12 cellular contexts compared by ENCODE assay signal in genomic region chr11:17267576-17267975, GRCh38. TPM values are rescaled to one million over a fixed set of nuclear protein-coding genes. Genes with fewer than 3 reads are reported as not detected.
A peak's percentile ranks its signal among the peaks of the same experiment; 100 is the strongest.
DNase-seq lines count a peak whose midpoint lies in the region; ATAC-seq, FAIRE-seq and TF ChIP-seq lines count a peak whose summit lies in the region.
"Had no signal": no experiment of that assay in that cellular context is flagged by ENCODE, and none has a peak within 500 bp of the region (broad histone marks: within the 10 kb centered on the region; RNA-seq: fewer than 3 reads in every experiment).

No MANE protein-coding gene starts in this region.

- peak; percentile 36 for DNase-seq in AG20443 (ENCODE audit: low spot score)
- DNase-seq in HCT116 (ENCODE audit: low read depth, low spot score), result peak; percentile 99
- peak; percentile 90 for DNase-seq in SW480 (ENCODE audit: low spot score)
- peak; percentile 72 for DNase-seq in iris pigment epithelial cell (ENCODE audit: low read depth)
- DNase-seq in NCI-H69 (lab: John Stamatoyannopoulos, UW), result no peak
- no peak for DNase-seq in neuronal stem cell (ENCODE audit: low spot score)
- no peak for DNase-seq in HepG2 (ENCODE audit: low spot score)
- DNase-seq: gastrocnemius medialis, NCI-H1930 had no signal

- intact Hi-C loops in HCT116 (cut with micrococcal nuclease), result no loop called here
- intact Hi-C loops in HepG2 (cut with micrococcal nuclease; ENCODE audit: unreplicated experiment), result no loop called here

- H3K9me2 ChIP-seq in HCT116 (ENCODE audit: insufficient read depth), result no peaks in the 10 kb centered on the region

- peak overlapping the region; percentile 18; the same call in 1 of the 2 replicates for H3K9ac ChIP-seq in HCT116 (ENCODE audit: low read length)
- H3K9ac ChIP-seq in neuronal stem cell (ENCODE audit: low read depth, low read length, poor library complexity), result no peak overlapping the region
- no peak overlapping the region for H3K9ac ChIP-seq in HepG2 (ENCODE audit: insufficient read depth, low read depth, low read length)

- no peak overlapping the region for H2BK120ac ChIP-seq in neuronal stem cell (ENCODE audit: low read depth, low read length)

- H3K18ac ChIP-seq in neuronal stem cell (ENCODE audit: low read length), result no peak overlapping the region

- no peak overlapping the region for H4K8ac ChIP-seq in neuronal stem cell (ENCODE audit: low read depth, low read length)

- H3K4me2 ChIP-seq in HCT116 (ENCODE audit: low read length) (peak overlapping the region; percentile 72), neuronal stem cell (ENCODE audit: insufficient read depth, low read length, poor library complexity, severe bottlenecking) (no peak overlapping the region), HepG2 (ENCODE audit: low read depth, low read length) (no peak overlapping the region)

- H2BK5ac ChIP-seq in neuronal stem cell (ENCODE audit: low read length), result no peak overlapping the region

- peak overlapping the region; percentile 76 for H2AFZ ChIP-seq in HCT116 (ENCODE audit: low read depth, low read length, poor library complexity, severe bottlenecking)
- H2AFZ ChIP-seq in neuronal stem cell (ENCODE audit: low read length), result no peak overlapping the region
- no peak overlapping the region for H2AFZ ChIP-seq in HepG2 (ENCODE audit: low read length)

- TF ChIP-seq RAD21 in HCT116 (IDR thresholded peaks at IDR 0.05; ENCODE audit: low read depth), result peak; percentile 57
- TF ChIP-seq RAD21 in HepG2 (CRISPR knock-in tag; IDR thresholded peaks at IDR 0.05), result no peak

- no peak overlapping the region for H3K4ac ChIP-seq in neuronal stem cell (ENCODE audit: low read length)

- H3K4me3 ChIP-seq in HCT116 (replicated peaks in 1 of 2; ENCODE audit: low read depth in 1 of 2, low read length in 2 of 2) (peak overlapping the region in 1 of 2 experiments; percentile 27; a peak in 2 of 4 replicates), neuronal stem cell (ENCODE audit: low read length in 2 of 2) (no peak overlapping the region), HepG2 (replicated peaks in 1 of 3; ENCODE audit: insufficient read depth in 1 of 3, low read depth in 2 of 3, low read length in 3 of 3) (no peak overlapping the region)
- H3K4me3 ChIP-seq: gastrocnemius medialis, SJSA1 had no signal

- CTCF ChIA-PET in HCT116 (lab: Charles Lee) (interaction anchor here (1.6 kb wide), 1 partner anchor 9 kb away, joined by 6 read pairs; the partner anchor contains the start of gene NUCB2), HepG2 (lab: Yijun Ruan, JAX; ENCODE audit: low intra/inter-chr PET ratio, low total read pairs) (no interaction called here)

- H4K91ac ChIP-seq in neuronal stem cell (ENCODE audit: low read depth, low read length, poor library complexity), result no peak overlapping the region

- H3K27me3 ChIP-seq in HCT116 (ENCODE audit: insufficient read depth, low read length) (no peaks in the 10 kb centered on the region), neuronal stem cell (ENCODE audit: control insufficient read depth in 3 of 3, insufficient read depth in 3 of 3, low read depth in 1 of 3, low read length in 3 of 3) (peaks cover 0 to 2% (median 0%) of the 10 kb centered on the region in 3 experiments), HepG2 (ENCODE audit: control insufficient read depth in 1 of 2, insufficient read depth in 2 of 2, low read length in 2 of 2) (no peaks in the 10 kb centered on the region)
- H3K27me3 ChIP-seq: gastrocnemius medialis, SJSA1 had no signal

- no peak overlapping the region for H2BK15ac ChIP-seq in neuronal stem cell (ENCODE audit: low read length)

- TF ChIP-seq EP300 in HepG2 (IDR thresholded peaks at IDR 0.05; ENCODE audit: low read depth in 2 of 2, low read length in 2 of 2), result no peak
- TF ChIP-seq EP300 in HepG2 (CRISPR knock-in tag; IDR thresholded peaks at IDR 0.05; ENCODE audit: borderline replicate concordance), result no peak

- H3K14ac ChIP-seq in neuronal stem cell (ENCODE audit: low read length), result no peak overlapping the region

- no peaks in the 10 kb centered on the region for H3K9me3 ChIP-seq in HCT116 (ENCODE audit: control insufficient read depth in 1 of 2, insufficient read depth in 1 of 2, low read depth in 1 of 2, low read length in 2 of 2)
- no peaks in the 10 kb centered on the region for H3K9me3 ChIP-seq in neuronal stem cell (replicated peaks in 1 of 2; ENCODE audit: control insufficient read depth in 2 of 2, insufficient read depth in 1 of 2, low read depth in 1 of 2, low read length in 2 of 2)
- no peaks in the 10 kb centered on the region for H3K9me3 ChIP-seq in HepG2 (ENCODE audit: low read length)
- H3K9me3 ChIP-seq: gastrocnemius medialis, SJSA1 had no signal

- H3K23ac ChIP-seq in neuronal stem cell (ENCODE audit: low read depth, low read length, poor library complexity), result no peak overlapping the region

- TF ChIP-seq POLR2A in HCT116 (IDR thresholded peaks at IDR 0.05; ENCODE audit: borderline replicate concordance, extremely low read depth, insufficient read depth, insufficient read length) (no peak), HepG2 (IDR thresholded peaks at IDR 0.05; ENCODE audit: insufficient read depth in 1 of 2, low read depth in 2 of 2, low read length in 2 of 2) (no peak)

- POLR2A ChIA-PET in HCT116 (lab: Charles Lee) (interaction anchor here (0.7 to 2.0 kb wide), 4 partner anchors 8 to 1127 kb away, joined by 3 to 15 read pairs (median 3); partner anchors contain the start of genes LDHA, NUCB2 and RPS13), HepG2 (lab: Yijun Ruan, JAX) (no interaction called here)

- TF ChIP-seq CTCF in HCT116 (IDR thresholded peaks at IDR 0.05 in 2 of 3, conservative IDR thresholded peaks at IDR 0.05 in 1 of 3; ENCODE audit: borderline replicate concordance in 1 of 3, insufficient read depth in 1 of 3, low read depth in 2 of 3, low read length in 2 of 3) (peak in 2 of 3 experiments; percentile 20 to 28; a peak in 2 of 6 replicates), HepG2 (CRISPR knock-in tag; IDR thresholded peaks at IDR 0.05) (no peak)

- no peak for FAIRE-seq in HepG2 (lab: Jason Lieb, UNC)
- FAIRE-seq: D721Med had no signal

- in situ Hi-C loops in HepG2 (cut with HindIII; ENCODE audit: extremely low pct_ligation_motif_present, low pct_unique_long_range_greater_than_20kb), result loop anchor here (25.0 kb wide), 1 partner anchor 155 kb away; no protein-coding TSS in a partner anchor

- H3K79me1 ChIP-seq in neuronal stem cell (ENCODE audit: low read depth, low read length), result no peaks in the 10 kb centered on the region

- H3K4me1 ChIP-seq in HCT116 (ENCODE audit: control insufficient read depth in 1 of 2, insufficient read depth in 2 of 2, low read length in 2 of 2) (peaks cover 12 to 34% of the 10 kb centered on the region in 2 experiments), neuronal stem cell (ENCODE audit: control insufficient read depth in 2 of 2, insufficient read depth in 1 of 2, low read depth in 1 of 2, low read length in 2 of 2) (no peaks in the 10 kb centered on the region), HepG2 (ENCODE audit: insufficient read depth, low read length) (0 out of 2 replicates have a peak, but pooled peaks cover under 1% of the 10 kb centered on the region)
- H3K4me1 ChIP-seq: gastrocnemius medialis, SJSA1 had no signal

- H3K27ac ChIP-seq in HCT116 (ENCODE audit: low read depth, low read length) (peak overlapping the region; percentile 36; the same call in 1 of the 2 replicates), neuronal stem cell (replicated peaks; ENCODE audit: low read length) (no peak overlapping the region), HepG2 (ENCODE audit: extremely low read length, insufficient read depth, low read length) (no peak overlapping the region)
- H3K27ac ChIP-seq: gastrocnemius medialis, SJSA1 had no signal

- RAD21 ChIA-PET in HCT116 (lab: Charles Lee; ENCODE audit: low non-redundant PET in 1 of 2, low total read pairs in 2 of 2, uncharacterized antibody in 2 of 2, unreplicated experiment in 2 of 2), result interaction anchor here in 1 of 2 experiments (1.5 kb wide), 1 partner anchor 37 kb away, joined by 3 read pairs; no protein-coding TSS in a partner anchor

- H2BK12ac ChIP-seq in neuronal stem cell (ENCODE audit: low read length), result no peak overlapping the region

- H3K36me3 ChIP-seq in HCT116 (ENCODE audit: control insufficient read depth in 1 of 2, insufficient read depth in 2 of 2, low read length in 2 of 2) (no peaks in the 10 kb centered on the region), neuronal stem cell (replicated peaks in 1 of 2; ENCODE audit: control insufficient read depth in 2 of 2, insufficient read depth in 2 of 2, low read length in 2 of 2) (no peaks in the 10 kb centered on the region), HepG2 (replicated peaks in 1 of 2; ENCODE audit: control insufficient read depth in 1 of 2, insufficient read depth in 2 of 2, low read length in 2 of 2) (no peaks in the 10 kb centered on the region)
- H3K36me3 ChIP-seq: gastrocnemius medialis, SJSA1 had no signal

- no peak overlapping the region for H2AK5ac ChIP-seq in neuronal stem cell (ENCODE audit: low read depth, low read length)

- H3K79me2 ChIP-seq in HCT116 (ENCODE audit: insufficient read depth, low read length) (no peaks in the 10 kb centered on the region), HepG2 (ENCODE audit: insufficient read depth, low read length) (no peaks in the 10 kb centered on the region)

- WGBS in neuronal stem cell (ENCODE audit: extremely low coverage in 2 of 2, insufficient read length in 2 of 2, insufficient replicate concordance in 1 of 2), 2 donors, result no CpG with 5 or more reads among the region's 5 CpGs
- WGBS in HepG2 (ENCODE audit: low lambda C conversion rate), result 79% methylated on average over 5 of the region's 5 CpGs

- BruUV-seq in HCT116 (replicated peaks; lab: Mats Ljungman, UMichigan), result no TSS peak
- BruUV-seq in HepG2 (replicated peaks; lab: Mats Ljungman, UMichigan), result no TSS peak

- H4K20me1 ChIP-seq in HCT116 (ENCODE audit: insufficient read depth), result no peaks in the 10 kb centered on the region
- H4K20me1 ChIP-seq in HepG2 (ENCODE audit: insufficient read depth, low read length), result no peaks in the 10 kb centered on the region

- ATAC-seq in HCT116 (peak; percentile 93), HepG2 (no peak), GM21447 (IDR thresholded peaks at IDR 0.05; ENCODE audit: unreplicated experiment) (no peak)
- ATAC-seq: gastrocnemius medialis had no signal

RNA-seq across cellular contexts. Expression of gene NUCB2, which starts 9.0 kb away (rescaled TPM):
- total RNA-seq in HCT116 (2021; ENCODE audit: unreplicated experiment) (40.6 TPM), HepG2 (2016; rRNA removed; fragmentation: Illumina TruSeq; extraction: Trizol) (51.7 and 82.4 TPM in 2 replicates)
- polyA plus RNA-seq in HCT116 (2012), result 23.4 TPM in 2 replicates
- polyA plus RNA-seq in neuronal stem cell (2013, experiment 1 of 2), result 92.6 TPM
- polyA plus RNA-seq in neuronal stem cell (2013, experiment 2 of 2), result 91.6 TPM
- 12.8 and 18.2 TPM in 2 replicates for total RNA-seq in HepG2 (2016; cell fraction: cytosol; rRNA removed; fragmentation: Illumina TruSeq; extraction: Trizol; ENCODE audit: low read depth)
- 53.2 and 84.3 TPM in 2 replicates for total RNA-seq in HepG2 (2016; cell fraction: insoluble cytoplasmic fraction; rRNA removed; fragmentation: Illumina TruSeq; extraction: Trizol)
- 22.0 and 25.9 TPM in 2 replicates for total RNA-seq in HepG2 (2016; cell fraction: membrane; rRNA removed; fragmentation: Illumina TruSeq; extraction: Trizol)
- total RNA-seq in HepG2 (2016; cell fraction: nucleus; rRNA removed; fragmentation: Illumina TruSeq; extraction: Trizol), result 61.4 and 67.1 TPM in 2 replicates
- polyA plus RNA-seq in HepG2 (2011; rRNA removed), result 28.1 and 54.2 TPM in 2 replicates
- 16.3 and 21.6 TPM in 2 replicates for polyA plus RNA-seq in HepG2 (2011; cell fraction: cytosol; rRNA removed)
- polyA plus RNA-seq in HepG2 (2011; cell fraction: nucleus; rRNA removed), result 5.9 and 6.4 TPM in 2 replicates
- polyA plus RNA-seq in HepG2 (2012), result 41.1 and 53.2 TPM in 2 replicates
- 15.9 and 16.0 TPM in 2 replicates for polyA plus RNA-seq in HepG2 (2016; cell fraction: cytosol; fragmentation: Illumina TruSeq; extraction: Trizol; ENCODE audit: low read depth)
- 52.8 and 57.8 TPM in 2 replicates for polyA plus RNA-seq in HepG2 (2016; cell fraction: insoluble cytoplasmic fraction; fragmentation: Illumina TruSeq; extraction: Trizol; ENCODE audit: low read depth)
- 14.5 and 18.2 TPM in 2 replicates for polyA plus RNA-seq in HepG2 (2016; cell fraction: membrane; fragmentation: Illumina TruSeq; extraction: Trizol; ENCODE audit: low read depth)
- polyA plus RNA-seq in HepG2 (2016; cell fraction: nucleus; fragmentation: Illumina TruSeq; extraction: Trizol; ENCODE audit: insufficient read depth, low read depth), result 83.7 and 90.3 TPM in 2 replicates
- polyA minus RNA-seq in HepG2 (2011; rRNA and poly(A)+ RNA removed; ENCODE audit: low replicate concordance), result 10.2 and 12.9 TPM in 2 replicates
- 21.3 and 25.6 TPM in 2 replicates for polyA minus RNA-seq in HepG2 (2011; cell fraction: cytosol; rRNA and poly(A)+ RNA removed)
- polyA minus RNA-seq in HepG2 (2011; cell fraction: nucleus; rRNA and poly(A)+ RNA removed), result 18.9 and 21.6 TPM in 2 replicates

RNA-seq across cellular contexts. Expression of gene PIK3C2A, which starts 59.8 kb away (rescaled TPM):
- 51.6 TPM for total RNA-seq in HCT116 (2021; ENCODE audit: unreplicated experiment)
- polyA plus RNA-seq in HCT116 (2012), result 7.7 and 7.9 TPM in 2 replicates
- 31.2 TPM for polyA plus RNA-seq in neuronal stem cell (2013, experiment 1 of 2)
- polyA plus RNA-seq in neuronal stem cell (2013, experiment 2 of 2), result 32.8 TPM
- 49.9 and 117 TPM in 2 replicates for total RNA-seq in HepG2 (2016; rRNA removed; fragmentation: Illumina TruSeq; extraction: Trizol)
- 14.2 and 20.8 TPM in 2 replicates for total RNA-seq in HepG2 (2016; cell fraction: cytosol; rRNA removed; fragmentation: Illumina TruSeq; extraction: Trizol; ENCODE audit: low read depth)
- total RNA-seq in HepG2 (2016; cell fraction: insoluble cytoplasmic fraction; rRNA removed; fragmentation: Illumina TruSeq; extraction: Trizol), result 44.6 and 112 TPM in 2 replicates
- 33.1 and 34.1 TPM in 2 replicates for total RNA-seq in HepG2 (2016; cell fraction: membrane; rRNA removed; fragmentation: Illumina TruSeq; extraction: Trizol)
- 62.5 and 71.3 TPM in 2 replicates for total RNA-seq in HepG2 (2016; cell fraction: nucleus; rRNA removed; fragmentation: Illumina TruSeq; extraction: Trizol)
- polyA plus RNA-seq in HepG2 (2011; rRNA removed), result 21.0 and 27.5 TPM in 2 replicates
- 8.7 and 15.7 TPM in 2 replicates for polyA plus RNA-seq in HepG2 (2011; cell fraction: cytosol; rRNA removed)
- 20.6 and 32.7 TPM in 2 replicates for polyA plus RNA-seq in HepG2 (2011; cell fraction: nucleus; rRNA removed)
- polyA plus RNA-seq in HepG2 (2012), result 24.1 and 25.2 TPM in 2 replicates
- 0.94 and 1.3 TPM in 2 replicates for polyA plus RNA-seq in HepG2 (2016; cell fraction: cytosol; fragmentation: Illumina TruSeq; extraction: Trizol; ENCODE audit: low read depth)
- polyA plus RNA-seq in HepG2 (2016; cell fraction: insoluble cytoplasmic fraction; fragmentation: Illumina TruSeq; extraction: Trizol; ENCODE audit: low read depth), result 34.8 and 40.4 TPM in 2 replicates
- 2.3 and 3.5 TPM in 2 replicates for polyA plus RNA-seq in HepG2 (2016; cell fraction: membrane; fragmentation: Illumina TruSeq; extraction: Trizol; ENCODE audit: low read depth)
- 36.1 and 36.9 TPM in 2 replicates for polyA plus RNA-seq in HepG2 (2016; cell fraction: nucleus; fragmentation: Illumina TruSeq; extraction: Trizol; ENCODE audit: insufficient read depth, low read depth)
- 12.0 and 20.1 TPM in 2 replicates for polyA minus RNA-seq in HepG2 (2011; rRNA and poly(A)+ RNA removed; ENCODE audit: low replicate concordance)
- polyA minus RNA-seq in HepG2 (2011; cell fraction: cytosol; rRNA and poly(A)+ RNA removed), result 33.6 and 37.3 TPM in 2 replicates
- polyA minus RNA-seq in HepG2 (2011; cell fraction: nucleus; rRNA and poly(A)+ RNA removed), result 83.9 and 93.4 TPM in 2 replicates

Comparison
In these comparisons a context has a peak if more than half of its experiments do, and no peak if none do; other contexts are left out.
1. DNase-seq: peak in AG20443 (single experiment), HCT116 (single experiment), SW480 (single experiment) and iris pigment epithelial cell (single experiment); none in NCI-H69 (single experiment), neuronal stem cell (single experiment) and HepG2 (single experiment).